In the genomic region with DNA sequence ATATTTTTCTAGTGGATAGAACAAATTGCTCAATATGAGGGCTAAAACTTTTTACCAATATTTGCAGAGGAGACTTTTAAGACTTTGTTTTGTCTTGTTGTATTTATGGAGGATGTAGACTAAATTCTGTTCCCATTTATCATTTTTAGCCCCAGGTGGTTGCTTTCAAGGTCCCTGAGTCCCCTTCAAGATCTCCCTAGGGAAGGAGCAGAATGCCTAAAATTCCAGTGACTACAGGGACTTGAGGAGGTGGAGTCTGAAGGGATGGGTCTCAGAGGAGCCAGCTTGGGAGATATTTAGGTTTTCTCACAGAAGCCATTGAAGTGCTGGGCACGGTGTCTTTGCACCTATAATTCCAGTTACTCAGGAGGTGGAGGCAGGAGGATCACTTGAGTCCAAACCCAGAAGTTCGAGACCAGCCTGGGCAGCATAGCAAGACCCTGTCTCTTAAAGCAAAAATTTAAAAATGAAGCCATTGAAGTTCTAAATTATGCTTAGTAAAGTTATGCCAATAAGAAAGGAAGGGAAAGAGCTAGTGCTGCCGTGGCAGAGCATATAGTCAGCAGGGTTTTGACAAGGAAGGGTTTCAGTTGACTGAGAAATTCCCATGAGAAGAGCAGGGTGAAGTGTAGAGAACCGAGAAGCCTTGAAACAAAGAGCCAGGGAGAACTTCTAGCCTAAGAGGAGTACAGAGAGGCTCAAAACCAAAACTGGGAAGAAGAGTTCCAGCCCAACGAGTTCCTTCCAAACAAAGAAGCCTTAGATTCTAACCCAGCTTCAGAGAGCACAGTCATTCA, we compare ENCODE assay signal across 20 cellular contexts. TPM values are rescaled to one million over a fixed set of nuclear protein-coding genes. Genes with fewer than 3 reads are reported as not detected.
DNase-seq lines count a peak whose midpoint lies in the region; ATAC-seq, FAIRE-seq and TF ChIP-seq lines count a peak whose summit lies in the region.
"Had no signal": no experiment of that assay in that cellular context is flagged by ENCODE, and none has a peak within 500 bp of the region (broad histone marks: within the 10 kb centered on the region; RNA-seq: fewer than 3 reads in every experiment).

No MANE protein-coding gene starts in this region.

- H3K36me3 Mint-ChIP-seq in activated T-helper 2 cell treated with anti-CD3 and anti-CD28 coated beads, Interferon-gamma antibody, Interleukin-2, Interleukin-4, amounts not matched to agents 10 μg/mL and 5 μg/mL and 100 μg/mL, durations not matched to agents 14 hours and 24 hours and 36 hours (ENCODE audit: low read depth): no peaks in the 10 kb centered on the region
- H3K36me3 Mint-ChIP-seq in activated CD4-positive, alpha-beta memory T cell treated with anti-CD3 and anti-CD28 coated beads for 36 hours: peaks cover 11% of the 10 kb centered on the region

- no peak overlapping the region for H3K14ac ChIP-seq in H1 (ENCODE audit: insufficient read length)
- H3K14ac ChIP-seq in trophoblast cell (ENCODE audit: low read length): no peak overlapping the region

- peak; percentile 19 for FAIRE-seq in H1 (lab: Jason Lieb, UNC)

- in situ Hi-C loops in Panc1 (cut with HindIII; ENCODE audit: low pct_unique_long_range_greater_than_20kb, low sequenced_read_pairs): no loop called here

- H2AK5ac ChIP-seq in H1 (ENCODE audit: low read depth, low read length): no peak overlapping the region; the same call in 1 of the 2 replicates
- H2AK5ac ChIP-seq in trophoblast cell (ENCODE audit: low read length): no peak overlapping the region

- H4K20me1 ChIP-seq in H1 (replicated peaks in 1 of 2; ENCODE audit: control insufficient read depth in 1 of 2, insufficient read depth in 2 of 2, low read length in 2 of 2): no peaks in the 10 kb centered on the region

- POLR2A ChIA-PET in Panc1 (lab: Charles Lee) (no interaction called here), H1 (lab: Charles Lee; ENCODE audit: partially characterized antibody) (interaction anchor here (0.6 kb wide), 1 partner anchor 33 kb away, joined by 3 read pairs; no protein-coding TSS in a partner anchor)
- POLR2A ChIA-PET in activated CD4-positive, alpha-beta memory T cell treated with anti-CD3 and anti-CD28 coated beads for 36 hours (lab: Charles Lee): no interaction called here

- H2AFZ ChIP-seq in H1 (ENCODE audit: low read length) (no peak overlapping the region), trophoblast cell (ENCODE audit: insufficient read depth, low read length, poor library complexity) (no peak overlapping the region)
- H2AFZ ChIP-seq: GM23248 had no signal

- H2BK15ac ChIP-seq in H1 (ENCODE audit: low read length): no peak overlapping the region

- H3K23ac ChIP-seq in H1 (ENCODE audit: insufficient read length) (no peak overlapping the region), trophoblast cell (ENCODE audit: low read length) (no peak overlapping the region)

- no peak overlapping the region for H3K27ac Mint-ChIP-seq in activated T-helper 2 cell treated with anti-CD3 and anti-CD28 coated beads, Interferon-gamma antibody, Interleukin-2, Interleukin-4, amounts not matched to agents 10 μg/mL and 5 μg/mL and 100 μg/mL, durations not matched to agents 14 hours and 24 hours and 36 hours
- H3K27ac Mint-ChIP-seq in activated CD4-positive, alpha-beta memory T cell treated with anti-CD3 and anti-CD28 coated beads for 36 hours: no peak overlapping the region
- H3K27ac Mint-ChIP-seq: activated naive CD4-positive, alpha-beta T cell treated with anti-CD3 and anti-CD28 coated beads, Interleukin-2, amount 50 U/mL, for 72 hours had no signal

- no peak overlapping the region for H4K5ac ChIP-seq in H1 (ENCODE audit: insufficient read length, low read depth, low read length)

- H3K79me2 ChIP-seq in H1 (ENCODE audit: control insufficient read depth in 1 of 2, insufficient read depth in 2 of 2, low read length in 2 of 2) (no peaks in the 10 kb centered on the region), trophoblast cell (ENCODE audit: control insufficient read depth, insufficient read depth, low read length, poor library complexity) (no peaks in the 10 kb centered on the region)

- TF ChIP-seq RAD21 in H1 (IDR thresholded peaks at IDR 0.05 in 1 of 2, conservative IDR thresholded peaks at IDR 0.05 in 1 of 2; ENCODE audit: low read depth in 2 of 2, low read length in 2 of 2): no peak

- no peaks in the 10 kb centered on the region for H3K27me3 ChIP-seq in Panc1 (ENCODE audit: control insufficient read depth, insufficient read depth, low read length)
- H3K27me3 ChIP-seq in H1 (replicated peaks in 1 of 4; ENCODE audit: control insufficient read depth in 3 of 4, extremely low read depth in 1 of 4, insufficient read depth in 3 of 4, low read length in 3 of 4): no peaks in the 10 kb centered on the region
- H3K27me3 ChIP-seq in trophoblast cell (ENCODE audit: insufficient read depth, low read length): no peaks in the 10 kb centered on the region
- H3K27me3 ChIP-seq: brain microvascular endothelial cell, SJSA1 had no signal

- H3K4me2 ChIP-seq in H1 (ENCODE audit: insufficient read depth in 1 of 2, low read depth in 2 of 2, low read length in 2 of 2) (no peak overlapping the region), trophoblast cell (ENCODE audit: low read length) (no peak overlapping the region)
- H3K4me2 ChIP-seq: KMS-11 had no signal

- ATAC-seq in Panc1 (no peak), GM18511 (IDR thresholded peaks at IDR 0.05; ENCODE audit: unreplicated experiment) (no peak)
- ATAC-seq: activated naive CD4-positive, alpha-beta T cell treated with anti-CD3 and anti-CD28 coated beads, Interleukin-2, amount 50 U/mL, for 72 hours; mucosa of descending colon had no signal

- 90% methylated on average over 5 of the region's 5 CpGs; no CpG with 5 or more reads in 1 of the 2 experiments for WGBS in H1 (ENCODE audit: extremely low coverage in 1 of 2, insufficient coverage in 1 of 2, insufficient read length in 1 of 2, insufficient replicate concordance in 2 of 2, low coverage in 1 of 2, low lambda C conversion rate in 2 of 2, missing lambda C conversion rate in 1 of 2), 2 experiments
- WGBS in trophoblast cell (ENCODE audit: extremely low coverage, insufficient coverage, insufficient read length): no CpG with 5 or more reads among the region's 5 CpGs

- peaks cover 24% of the 10 kb centered on the region for H3K4me1 ChIP-seq in Panc1 (ENCODE audit: control insufficient read depth, insufficient read depth, low read length)
- no peaks in the 10 kb centered on the region; a peak in 1 of 7 replicates for H3K4me1 ChIP-seq in H1 (replicated peaks in 1 of 4; ENCODE audit: control insufficient read depth in 3 of 4, insufficient read depth in 4 of 4, low read length in 3 of 4)
- H3K4me1 ChIP-seq in trophoblast cell (ENCODE audit: control insufficient read depth in 1 of 2, insufficient read depth in 2 of 2, low read length in 2 of 2): peaks cover 10 to 29% of the 10 kb centered on the region in 2 experiments

- no peak overlapping the region for H3K18ac ChIP-seq in H1 (ENCODE audit: extremely low read depth, low read length)
- H3K18ac ChIP-seq in trophoblast cell (ENCODE audit: low read length): no peak overlapping the region

- TF ChIP-seq EP300 in H1 (IDR thresholded peaks at IDR 0.05; ENCODE audit: borderline replicate concordance in 1 of 2, low read depth in 2 of 2, low read length in 2 of 2): no peak

- no peak for TF ChIP-seq CTCF in Panc1 (IDR thresholded peaks at IDR 0.05)
- no peak for TF ChIP-seq CTCF in H1 (IDR thresholded peaks at IDR 0.05; ENCODE audit: control extremely low read depth in 1 of 3, insufficient read depth in 1 of 3, low read depth in 1 of 3, low read length in 3 of 3)

- H2BK120ac ChIP-seq in H1 (replicated peaks; ENCODE audit: low read depth, low read length) (no peak overlapping the region), trophoblast cell (ENCODE audit: insufficient read depth, low read length, poor library complexity) (peak overlapping the region; percentile 91)

- H3K4me3 ChIP-seq in Panc1 (ENCODE audit: low read depth in 2 of 2, low read length in 2 of 2): no peak overlapping the region
- no peak overlapping the region for H3K4me3 ChIP-seq in H1 (ENCODE audit: extremely low read depth in 1 of 4, insufficient read depth in 2 of 4, low read depth in 3 of 4, low read length in 4 of 4)
- H3K4me3 ChIP-seq in trophoblast cell (ENCODE audit: low read depth, low read length): no peak overlapping the region
- H3K4me3 ChIP-seq: GM23248, mucosa of descending colon, SJSA1 had no signal

- no peak for TF ChIP-seq POLR2A in H1 (IDR thresholded peaks at IDR 0.05; ENCODE audit: control extremely low read depth in 1 of 2, low read depth in 2 of 2, low read length in 2 of 2)

- DNase-seq in EH (ENCODE audit: low read depth): peak; percentile 22
- no peak for DNase-seq in Panc1 (ENCODE audit: low read depth, low spot score)
- DNase-seq in H1 (ENCODE audit: low read depth in 1 of 2, low spot score in 2 of 2): peak in 1 of 2 experiments; percentile 28
- peak; percentile 66 to 93 for DNase-seq in trophoblast cell
- DNase-seq in activated T-helper 2 cell treated with anti-CD3 and anti-CD28 coated beads, Interferon-gamma antibody, Interleukin-2, Interleukin-4, amounts not matched to agents 10 μg/mL and 5 μg/mL and 100 μg/mL, durations not matched to agents 14 hours and 24 hours and 36 hours (ENCODE audit: low spot score): no peak
- DNase-seq in activated CD4-positive, alpha-beta memory T cell treated with anti-CD3 and anti-CD28 coated beads for 36 hours: no peak
- no peak for DNase-seq in NCI-H1092 (lab: John Stamatoyannopoulos, UW)
- DNase-seq: activated CD4-positive, alpha-beta T cell treated with anti-CD3 and anti-CD28 coated beads for 48 hours; effector CD4-positive, alpha-beta T cell; GM23248; kidney glomerular epithelial cell; mucosa of descending colon; NCI-H2171; T-helper 9 cell had no signal

- no TSS peak for BruUV-seq in Panc1 (replicated peaks; lab: Mats Ljungman, UMichigan)

- H3K4ac ChIP-seq in H1 (replicated peaks; ENCODE audit: insufficient read length, low read depth, low read length) (no peak overlapping the region), trophoblast cell (ENCODE audit: low read depth, low read length) (no peak overlapping the region)

- no peak overlapping the region for H3K56ac ChIP-seq in H1 (replicated peaks; ENCODE audit: insufficient read length, low read depth, low read length)

- H3K9me3 ChIP-seq in Panc1 (ENCODE audit: control insufficient read depth, insufficient read depth, low read depth, low read length): no peaks in the 10 kb centered on the region
- H3K9me3 ChIP-seq in H1 (ENCODE audit: insufficient read depth in 2 of 2, low read depth in 1 of 2, low read length in 1 of 2): 0 out of 4 replicates have a peak, but pooled peaks cover 3 to 5% of the 10 kb centered on the region in 2 experiments
- no peaks in the 10 kb centered on the region for H3K9me3 ChIP-seq in trophoblast cell (ENCODE audit: insufficient read depth, low read depth, low read length)
- H3K9me3 ChIP-seq: mucosa of descending colon had no signal

- no peak overlapping the region for H3K4me3 Mint-ChIP-seq in activated T-helper 2 cell treated with anti-CD3 and anti-CD28 coated beads, Interferon-gamma antibody, Interleukin-2, Interleukin-4, amounts not matched to agents 10 μg/mL and 5 μg/mL and 100 μg/mL, durations not matched to agents 14 hours and 24 hours and 36 hours (ENCODE audit: low read depth)
- H3K4me3 Mint-ChIP-seq in activated CD4-positive, alpha-beta memory T cell treated with anti-CD3 and anti-CD28 coated beads for 36 hours: no peak overlapping the region

- intact Hi-C loops in Panc1 (cut with micrococcal nuclease; ENCODE audit: unreplicated experiment): no loop called here
- intact Hi-C loops in activated T-helper 2 cell treated with anti-CD3 and anti-CD28 coated beads, Interferon-gamma antibody, Interleukin-2, Interleukin-4, amounts not matched to agents 10 μg/mL and 5 μg/mL and 100 μg/mL, durations not matched to agents 14 hours and 24 hours and 36 hours (cut with micrococcal nuclease): no loop called here
- intact Hi-C loops in activated CD4-positive, alpha-beta memory T cell treated with anti-CD3 and anti-CD28 coated beads for 36 hours (cut with micrococcal nuclease): no loop called here

- H2BK12ac ChIP-seq in H1 (ENCODE audit: low read depth, low read length) (no peak overlapping the region), trophoblast cell (ENCODE audit: low read length) (peak overlapping the region; percentile 92)

- no peak overlapping the region for H4K91ac ChIP-seq in H1 (replicated peaks; ENCODE audit: insufficient read length, low read length)
- H4K91ac ChIP-seq in trophoblast cell (ENCODE audit: low read depth, low read length): peak overlapping the region; percentile 70

- H4K8ac ChIP-seq in H1 (ENCODE audit: extremely low read depth, insufficient read depth, low read length) (no peak overlapping the region), trophoblast cell (ENCODE audit: low read depth, low read length) (no peak overlapping the region)

- no peaks in the 10 kb centered on the region for H3K23me2 ChIP-seq in H1 (ENCODE audit: low read depth, low read length)

- H3K27ac ChIP-seq in Panc1 (ENCODE audit: low read length) (peak overlapping the region; percentile 6; the same call in 1 of the 2 replicates), H1 (ENCODE audit: low read depth, low read length) (no peak overlapping the region), trophoblast cell (ENCODE audit: low read depth, low read length) (peak overlapping the region; percentile 66)
- H3K27ac ChIP-seq: brain microvascular endothelial cell, GM23248, HL-60, KMS-11, SJSA1 had no signal

- H3K36me3 ChIP-seq in Panc1 (ENCODE audit: control insufficient read depth, insufficient read depth, low read length) (no peaks in the 10 kb centered on the region), H1 (ENCODE audit: control insufficient read depth in 2 of 4, insufficient read depth in 4 of 4, low read length in 3 of 4) (no peaks in the 10 kb centered on the region; a peak in 1 of 8 replicates), trophoblast cell (ENCODE audit: control insufficient read depth in 1 of 2, insufficient read depth in 2 of 2, low read length in 2 of 2) (no peaks in the 10 kb centered on the region)
- H3K36me3 ChIP-seq: brain microvascular endothelial cell had no signal

- H3K79me1 ChIP-seq in H1 (ENCODE audit: low read depth, low read length) (no peaks in the 10 kb centered on the region), trophoblast cell (ENCODE audit: low read length) (peaks cover 19% of the 10 kb centered on the region)

- CTCF ChIA-PET in Panc1 (lab: Charles Lee) (no interaction called here), H1 (lab: Charles Lee; ENCODE audit: partially characterized antibody) (interaction anchor here (0.7 kb wide), 1 partner anchor 21 kb away, joined by 3 read pairs; no protein-coding TSS in a partner anchor)
- CTCF ChIA-PET in activated CD4-positive, alpha-beta memory T cell treated with anti-CD3 and anti-CD28 coated beads for 36 hours (lab: Charles Lee): no interaction called here

- no peak overlapping the region for H4K12ac ChIP-seq in trophoblast cell (ENCODE audit: low read depth, low read length)

- H3K4me1 Mint-ChIP-seq in activated T-helper 2 cell treated with anti-CD3 and anti-CD28 coated beads, Interferon-gamma antibody, Interleukin-2, Interleukin-4, amounts not matched to agents 10 μg/mL and 5 μg/mL and 100 μg/mL, durations not matched to agents 14 hours and 24 hours and 36 hours (ENCODE audit: low read depth): no peaks in the 10 kb centered on the region
- H3K4me1 Mint-ChIP-seq in activated CD4-positive, alpha-beta memory T cell treated with anti-CD3 and anti-CD28 coated beads for 36 hours (ENCODE audit: low read depth): peaks cover 2% of the 10 kb centered on the region

- H2BK5ac ChIP-seq in H1 (ENCODE audit: low read depth, low read length) (no peak overlapping the region), trophoblast cell (ENCODE audit: low read depth, low read length, poor library complexity) (peak overlapping the region; percentile 50)

- no peaks in the 10 kb centered on the region for H3K9me3 Mint-ChIP-seq in activated T-helper 2 cell treated with anti-CD3 and anti-CD28 coated beads, Interferon-gamma antibody, Interleukin-2, Interleukin-4, amounts not matched to agents 10 μg/mL and 5 μg/mL and 100 μg/mL, durations not matched to agents 14 hours and 24 hours and 36 hours
- H3K9me3 Mint-ChIP-seq in activated CD4-positive, alpha-beta memory T cell treated with anti-CD3 and anti-CD28 coated beads for 36 hours: peaks cover 8% of the 10 kb centered on the region
- H3K9me3 Mint-ChIP-seq: activated naive CD4-positive, alpha-beta T cell treated with anti-CD3 and anti-CD28 coated beads, Interleukin-2, amount 50 U/mL, for 72 hours had no signal

- H2BK20ac ChIP-seq in H1 (ENCODE audit: low read length): no peak overlapping the region

- H3K9ac ChIP-seq in H1 (replicated peaks in 1 of 4; ENCODE audit: extremely low read depth in 1 of 4, low read depth in 3 of 4, low read length in 3 of 4) (no peak overlapping the region), trophoblast cell (ENCODE audit: low read length) (no peak overlapping the region)
- H3K9ac ChIP-seq: GM23248, KMS-11 had no signal

- no peaks in the 10 kb centered on the region for H3K27me3 Mint-ChIP-seq in activated T-helper 2 cell treated with anti-CD3 and anti-CD28 coated beads, Interferon-gamma antibody, Interleukin-2, Interleukin-4, amounts not matched to agents 10 μg/mL and 5 μg/mL and 100 μg/mL, durations not matched to agents 14 hours and 24 hours and 36 hours (ENCODE audit: low read depth)
- no peaks in the 10 kb centered on the region for H3K27me3 Mint-ChIP-seq in activated CD4-positive, alpha-beta memory T cell treated with anti-CD3 and anti-CD28 coated beads for 36 hours

RNA-seq across cellular contexts. Expression of gene COMMD1, which starts 43.4 kb away (rescaled TPM):
- 40.3 TPM for total RNA-seq in Panc1 (2021; ENCODE audit: unreplicated experiment)
- polyA plus RNA-seq in Panc1 (2012; ENCODE audit: insufficient read length): 65.0 TPM
- total RNA-seq in H1 (2021; fragmentation: NEBNext Ultra II Directional; extraction: Animal tissue kit (Norgen Biotek cat#: 25700)): 23.5 and 27.8 TPM in 2 replicates
- 28.3 and 32.0 TPM in 2 replicates for polyA plus RNA-seq in H1 (2011; rRNA removed)
- polyA plus RNA-seq in H1 (2011; cell fraction: cytosol; rRNA removed): 26.2 TPM
- polyA plus RNA-seq in H1 (2011; cell fraction: nucleus; rRNA removed): 13.8 TPM
- polyA plus RNA-seq in H1 (2012, experiment 1 of 2): 29.1 to 43.4 TPM (median 38.1 TPM) in 4 replicates
- polyA plus RNA-seq in H1 (2012, experiment 2 of 2): 86.7 TPM
- polyA plus RNA-seq in H1 (2013, experiment 1 of 2): 30.4 TPM
- 33.5 TPM for polyA plus RNA-seq in H1 (2013, experiment 2 of 2)
- 14.3 and 14.4 TPM in 2 replicates for polyA minus RNA-seq in H1 (2011; rRNA and poly(A)+ RNA removed)
- 5.8 TPM for polyA minus RNA-seq in H1 (2011; cell fraction: cytosol; rRNA and poly(A)+ RNA removed)
- 16.6 TPM for polyA minus RNA-seq in H1 (2011; cell fraction: nucleus; rRNA and poly(A)+ RNA removed)
- polyA plus RNA-seq in trophoblast cell (2013): 39.3 and 39.7 TPM in 2 replicates
- 27.5 and 29.1 TPM in 2 replicates for total RNA-seq in activated T-helper 2 cell treated with anti-CD3 and anti-CD28 coated beads, Interferon-gamma antibody, Interleukin-2, Interleukin-4, amounts not matched to agents 10 μg/mL and 5 μg/mL and 100 μg/mL, durations not matched to agents 14 hours and 24 hours and 36 hours
- total RNA-seq in activated CD4-positive, alpha-beta memory T cell treated with anti-CD3 and anti-CD28 coated beads for 36 hours: 10 to 100 TPM; 33.0 to 33.8 TPM

Comparison
In these comparisons a context has a peak if more than half of its experiments do, and no peak if none do; other contexts are left out.
1. DNase-seq: peak in EH (single experiment) and trophoblast cell (2 of 2); none in Panc1 (single experiment), activated T-helper 2 cell treated with anti-CD3 and anti-CD28 coated beads, Interferon-gamma antibody, Interleukin-2, Interleukin-4, amounts not matched to agents 10 μg/mL and 5 μg/mL and 100 μg/mL, durations not matched to agents 14 hours and 24 hours and 36 hours (single experiment), activated CD4-positive, alpha-beta memory T cell treated with anti-CD3 and anti-CD28 coated beads for 36 hours (single experiment) and NCI-H1092 (single experiment).